8 cellular contexts compared by ENCODE assay signal in the genomic region with DNA sequence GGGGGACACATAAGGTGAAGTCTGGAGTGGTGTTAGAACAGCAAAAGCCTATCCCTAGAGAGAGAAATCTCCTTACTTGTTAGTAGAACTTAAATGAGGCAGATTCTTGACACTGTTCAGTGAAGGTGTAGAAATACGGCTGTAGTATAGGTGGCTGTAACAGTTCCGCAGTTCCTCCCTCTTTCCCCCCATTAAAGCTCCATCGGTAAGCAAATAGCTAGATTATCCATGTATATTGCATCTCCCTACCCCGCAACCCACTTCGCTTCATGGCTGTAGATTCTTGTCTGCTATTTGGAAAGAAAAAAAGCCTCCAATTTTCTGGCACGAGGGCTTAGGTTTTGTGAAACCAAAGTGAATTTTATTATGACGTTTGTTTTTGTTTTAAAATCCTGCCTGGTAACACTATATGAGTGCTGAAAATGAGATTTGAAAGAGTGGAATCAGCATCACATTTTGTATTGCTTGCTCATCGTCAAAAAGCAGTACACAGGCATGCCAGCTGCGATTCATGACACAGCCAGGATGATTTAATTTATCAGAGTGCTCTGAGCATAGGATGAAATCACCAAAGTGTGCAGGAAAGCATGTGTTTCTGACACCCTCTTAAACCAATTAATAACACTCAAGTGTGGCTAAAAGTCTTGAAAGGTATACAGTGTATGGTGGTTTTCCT. TPM values are rescaled to one million over a fixed set of nuclear protein-coding genes. Genes with fewer than 3 reads are reported as not detected.
A peak's percentile ranks its signal among the peaks of the same experiment; 100 is the strongest.
DNase-seq lines count a peak whose midpoint lies in the region; ATAC-seq, FAIRE-seq and TF ChIP-seq lines count a peak whose summit lies in the region.

No MANE protein-coding gene starts in this region.

- peaks cover 0 to 5% (median 3%) of the 10 kb centered on the region in 3 donors for H3K4me1 Mint-ChIP-seq in IgD-negative memory B cell

- no peak for TF ChIP-seq POLR2A in GM12878 (IDR thresholded peaks at IDR 0.05; ENCODE audit: low read depth, low read length)

- H3K27me3 Mint-ChIP-seq in IgD-negative memory B cell: peaks cover 17% of the 10 kb centered on the region

- H3K36me3 ChIP-seq in BJ (ENCODE audit: control insufficient read depth, insufficient read depth, low read length) (no peaks in the 10 kb centered on the region), GM12878 (ENCODE audit: control insufficient read depth in 2 of 2, insufficient read depth in 2 of 2, low read length in 1 of 2) (no peaks in the 10 kb centered on the region), colonic mucosa (no peaks in the 10 kb centered on the region)

- H3K9me3 ChIP-seq in GM12878 (replicated peaks; ENCODE audit: control insufficient read depth, insufficient read depth, low read length) (no peaks in the 10 kb centered on the region), colonic mucosa (no peaks in the 10 kb centered on the region)

- TF ChIP-seq EP300 in GM12878 (IDR thresholded peaks at IDR 0.05; ENCODE audit: borderline replicate concordance in 1 of 2, control insufficient read depth in 1 of 2, low read depth in 2 of 2, low read length in 2 of 2): no peak; a peak in 1 of 4 replicates

- SMC1A ChIA-PET in GM12878 (lab: Charles Lee; ENCODE audit: uncharacterized antibody, unreplicated experiment): interaction anchor here (0.7 to 2.2 kb wide), 6 partner anchors 12 to 753 kb away, joined by 3 to 8 read pairs (median 4); a partner anchor contains a TSS

- no peak for TF ChIP-seq RAD21 in GM12878 (IDR thresholded peaks at IDR 0.05; ENCODE audit: insufficient read depth, low read depth, low read length)

- H3K9me3 Mint-ChIP-seq in IgD-negative memory B cell: no peaks in the 10 kb centered on the region

- WGBS in GM12878 (ENCODE audit: insufficient coverage, insufficient replicate concordance, low lambda C conversion rate, missing lambda C conversion rate): 24% methylated on average over 9 of the region's 9 CpGs

- no peaks in the 10 kb centered on the region for H3K27me3 ChIP-seq in BJ (ENCODE audit: control insufficient read depth, insufficient read depth, low read length)
- no peaks in the 10 kb centered on the region for H3K27me3 ChIP-seq in GM12878 (replicated peaks in 1 of 2; ENCODE audit: control insufficient read depth in 2 of 2, insufficient read depth in 2 of 2, low read length in 1 of 2)
- H3K27me3 ChIP-seq in colonic mucosa: no peaks in the 10 kb centered on the region

- POLR2A ChIA-PET in BJ (lab: Charles Lee): no interaction called here
- POLR2A ChIA-PET in GM12878 (lab: Charles Lee): interaction anchor here (0.8 to 1.2 kb wide), 2 partner anchors 9 to 19 kb away, joined by 3 read pairs; no protein-coding TSS in a partner anchor

- TF ChIP-seq CTCF in BJ (IDR thresholded peaks at IDR 0.05; ENCODE audit: insufficient read depth, low read depth, low read length): no peak
- TF ChIP-seq CTCF in GM12878 (IDR thresholded peaks at IDR 0.05 in 2 of 3, conservative IDR thresholded peaks at IDR 0.05 in 1 of 3; ENCODE audit: control insufficient read depth in 2 of 3, extremely low read depth in 1 of 3, insufficient read depth in 1 of 3, low read depth in 3 of 3, low read length in 3 of 3): no peak
- TF ChIP-seq CTCF in colonic mucosa (IDR thresholded peaks at IDR 0.05): no peak

- H3K9ac ChIP-seq in GM12878 (ENCODE audit: control insufficient read depth, insufficient read depth, low read length) (no peak overlapping the region), colonic mucosa (ENCODE audit: low read depth in 2 of 2, low read length in 2 of 2) (no peak overlapping the region)

- in situ Hi-C loops in GM12878 (cut with MboI): no loop called here

- H3K27ac ChIP-seq in GM12878 (ENCODE audit: control insufficient read depth, insufficient read depth): no peak overlapping the region
- no peak overlapping the region for H3K27ac ChIP-seq in colonic mucosa

- BruUV-seq in GM12878 (replicated peaks; lab: Mats Ljungman, UMichigan): TSS peak; percentile 64

- no peak overlapping the region; the same call in none of the 2 replicates for H2AFZ ChIP-seq in GM12878 (ENCODE audit: control insufficient read depth, low read depth, low read length)

- intact Hi-C loops in GM12878 (cut with micrococcal nuclease; ENCODE audit: unreplicated experiment): no loop called here
- intact Hi-C loops in colonic mucosa (cut with DNase I): no loop called here

- peak overlapping the region; percentile 77 for H3K4me2 ChIP-seq in GM12878 (ENCODE audit: control insufficient read depth, insufficient read depth)

- no peaks in the 10 kb centered on the region for H3K79me2 ChIP-seq in GM12878 (ENCODE audit: control insufficient read depth, insufficient read depth, low read length)

- no peak overlapping the region for H3K27ac Mint-ChIP-seq in IgD-negative memory B cell

- RAD21 ChIA-PET in GM12878 (lab: Charles Lee; ENCODE audit: unreplicated experiment): no interaction called here

- no peaks in the 10 kb centered on the region for H3K36me3 Mint-ChIP-seq in IgD-negative memory B cell

- H3K4me3 ChIP-seq in BJ (ENCODE audit: low read depth, low read length) (peak overlapping the region; percentile 91), GM12878 (0 out of 2 replicates have a peak overlapping the region, but pooled peaks have one; percentile 19), colonic mucosa (no peak overlapping the region)

- H4K20me1 ChIP-seq in GM12878 (ENCODE audit: control insufficient read depth, insufficient read depth): no peaks in the 10 kb centered on the region

- FAIRE-seq in GM12878 (lab: Jason Lieb, UNC): no peak

- DNase-seq in BJ (ENCODE audit: low read depth): no peak
- no peak for DNase-seq in GM12878 (ENCODE audit: low read depth, low spot score)
- DNase-seq in medulla oblongata (ENCODE audit: extremely low spot score): peak; percentile 60
- no peak for DNase-seq in colonic mucosa
- no peak for DNase-seq in LoVo (ENCODE audit: low spot score)

- CTCF ChIA-PET in BJ (lab: Yijun Ruan, JAX): interaction anchor here (1.5 kb wide), 1 partner anchor 15 kb away, joined by 3 read pairs; no protein-coding TSS in a partner anchor
- CTCF ChIA-PET in GM12878 (lab: Yijun Ruan, JAX): interaction anchor here (0.8 to 1.1 kb wide), 2 partner anchors 9 to 11 kb away, joined by 3 read pairs; no protein-coding TSS in a partner anchor

- H3K4me1 ChIP-seq in GM12878 (ENCODE audit: control insufficient read depth, insufficient read depth, low read length) (no peaks in the 10 kb centered on the region), colonic mucosa (no peaks in the 10 kb centered on the region)

- H3K4me3 Mint-ChIP-seq in IgD-negative memory B cell: peak overlapping the region in 3 of 4 donors; percentile 10 to 93 (median 86)

- ATAC-seq in GM12878: peak; percentile 30
- ATAC-seq in GM21619 (IDR thresholded peaks at IDR 0.05; ENCODE audit: unreplicated experiment): no peak
- no peak for ATAC-seq in HG02588 (IDR thresholded peaks at IDR 0.05; ENCODE audit: unreplicated experiment)

TF ChIP-seq in GM12878, 131 proteins besides CTCF, POLR2A, EP300 and RAD21 (continues in another document):
- no peak; a peak in 1 of 4 replicates for TF ChIP-seq IKZF2 (IDR thresholded peaks at IDR 0.05)
- TF ChIP-seq RBBP5 (conservative IDR thresholded peaks at IDR 0.05): no peak
- no peak for TF ChIP-seq POU2F2 (IDR thresholded peaks at IDR 0.05; ENCODE audit: borderline replicate concordance, low read depth, low read length)
- no peak for TF ChIP-seq CBX5 (IDR thresholded peaks at IDR 0.05; ENCODE audit: low read depth)
- no peak for TF ChIP-seq ETV6 (conservative IDR thresholded peaks at IDR 0.05 in 1 of 2, IDR thresholded peaks at IDR 0.05 in 1 of 2; ENCODE audit: borderline replicate concordance in 1 of 2, low read depth in 1 of 2)
- no peak for TF ChIP-seq YBX1 (IDR thresholded peaks at IDR 0.05)
- TF ChIP-seq TBL1XR1 (IDR thresholded peaks at IDR 0.05; ENCODE audit: low read depth, low read length): no peak
- TF ChIP-seq, protein P1, sequence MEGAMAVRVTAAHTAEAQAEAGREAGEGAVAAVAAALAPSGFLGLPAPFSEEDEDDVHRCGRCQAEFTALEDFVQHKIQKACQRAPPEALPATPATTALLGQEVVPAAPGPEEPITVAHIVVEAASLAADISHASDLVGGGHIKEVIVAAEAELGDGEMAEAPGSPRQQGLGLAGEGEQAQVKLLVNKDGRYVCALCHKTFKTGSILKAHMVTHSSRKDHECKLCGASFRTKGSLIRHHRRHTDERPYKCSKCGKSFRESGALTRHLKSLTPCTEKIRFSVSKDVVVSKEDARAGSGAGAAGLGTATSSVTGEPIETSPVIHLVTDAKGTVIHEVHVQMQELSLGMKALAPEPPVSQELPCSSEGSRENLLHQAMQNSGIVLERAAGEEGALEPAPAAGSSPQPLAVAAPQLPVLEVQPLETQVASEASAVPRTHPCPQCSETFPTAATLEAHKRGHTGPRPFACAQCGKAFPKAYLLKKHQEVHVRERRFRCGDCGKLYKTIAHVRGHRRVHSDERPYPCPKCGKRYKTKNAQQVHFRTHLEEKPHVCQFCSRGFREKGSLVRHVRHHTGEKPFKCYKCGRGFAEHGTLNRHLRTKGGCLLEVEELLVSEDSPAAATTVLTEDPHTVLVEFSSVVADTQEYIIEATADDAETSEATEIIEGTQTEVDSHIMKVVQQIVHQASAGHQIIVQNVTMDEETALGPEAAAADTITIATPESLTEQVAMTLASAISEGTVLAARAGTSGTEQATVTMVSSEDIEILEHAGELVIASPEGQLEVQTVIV (IDR thresholded peaks at IDR 0.05; ENCODE audit: borderline replicate concordance, partially characterized antibody): no peak
- TF ChIP-seq ZZZ3 (IDR thresholded peaks at IDR 0.05; ENCODE audit: control insufficient read depth, insufficient read length, low read depth): no peak

RNA-seq across cellular contexts. Expression of a gene that starts 1.4 kb away (rescaled TPM):
- polyA plus RNA-seq in BJ (2011; rRNA removed) (3.9 and 8.9 TPM in 2 replicates), IgD-negative memory B cell (not detected), GM12878 (2011; rRNA removed) (4.8 and 6.0 TPM in 2 replicates), GM12878 (2014; fragmentation: Illumina TruSeq; extraction: Trizol) (3.7 and 4.4 TPM in 2 replicates), GM12878 (2014; fragmentation: Nextera tagmentation; extraction: Ambion mirVana) (1 to 10 TPM; 2.6 to 6.2 TPM), GM12878 (2014; rRNA removed) (1.8 and 1.9 TPM in 2 replicates), GM12878 (2016; fragmentation: Nextera tagmentation; extraction: Ambion mirVana) (1 to 10 TPM; 2.7 to 3.7 TPM)
- polyA minus RNA-seq in BJ (2011; rRNA and poly(A)+ RNA removed): 8.1 and 8.5 TPM in 2 replicates
- total RNA-seq in GM12878 (2013; cell fraction: nucleolus; rRNA removed): 14.4 and 14.8 TPM in 2 replicates
- total RNA-seq in GM12878 (2014; rRNA removed) (6.7 and 6.8 TPM in 2 replicates), GM12878 (2014; rRNA removed; fragmentation: Illumina TruSeq; extraction: Trizol) (7.0 and 7.3 TPM in 2 replicates), GM12878 (2021) (8.1 and 9.1 TPM in 2 replicates), colonic mucosa (1 to 10 TPM in 1 of 2 donors, under 1 TPM in 1; 0.99 to 2.7 TPM)
- 0.37 TPM for polyA plus RNA-seq in GM12878 (2011; ENCODE audit: low read depth)
- 2.0 and 2.2 TPM in 2 replicates for polyA plus RNA-seq in GM12878 (2011; cell fraction: cytosol; rRNA removed)
- polyA plus RNA-seq in GM12878 (2011; cell fraction: nucleus; rRNA removed): 3.1 and 3.4 TPM in 2 replicates
- 0.66 and 0.76 TPM in 2 replicates for polyA plus RNA-seq in GM12878 (2012)
- polyA minus RNA-seq in GM12878 (2011; rRNA and poly(A)+ RNA removed): 8.7 and 17.0 TPM in 2 replicates
- 2.9 and 4.5 TPM in 2 replicates for polyA minus RNA-seq in GM12878 (2011; cell fraction: cytosol; rRNA and poly(A)+ RNA removed)
- polyA minus RNA-seq in GM12878 (2011; cell fraction: nucleus; rRNA and poly(A)+ RNA removed): 3.1 and 3.8 TPM in 2 replicates
